In the genomic region with DNA sequence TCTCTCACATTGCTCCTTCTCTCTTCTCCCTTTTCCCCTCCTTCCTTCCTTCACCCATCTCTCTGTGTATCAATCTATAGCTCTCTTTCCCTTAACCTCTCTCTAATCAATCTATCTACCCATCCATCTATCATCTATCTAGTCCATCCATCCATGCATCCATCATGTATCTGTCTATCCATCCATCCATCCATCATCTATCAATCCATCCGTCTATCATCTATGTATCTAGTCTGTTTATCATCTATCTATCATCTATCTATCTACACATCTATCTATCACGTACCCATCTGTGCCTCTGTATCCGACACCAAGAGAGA, we compare ENCODE assay signal across 21 cellular contexts.
A peak's percentile ranks its signal among the peaks of the same experiment; 100 is the strongest.
DNase-seq lines count a peak whose midpoint lies in the region; ATAC-seq and TF ChIP-seq lines count a peak whose summit lies in the region.
"Had no signal": no experiment of that assay in that cellular context is flagged by ENCODE, and none has a peak within 500 bp of the region (broad histone marks: within the 10 kb centered on the region; RNA-seq: fewer than 3 reads in every experiment).

No MANE protein-coding gene starts in this region.

- no peak for DNase-seq in nephron progenitor cell
- DNase-seq in activated CD4-positive, alpha-beta T cell treated with anti-CD3 and anti-CD28 coated beads, Interleukin-2, amount 50 U/mL, for 1 hour, result no peak
- DNase-seq in mesendoderm, result no peak
- DNase-seq: AML-193; CD4-positive, alpha-beta T cell; CD8-positive, alpha-beta T cell; DMS 273 treated with DMSO at 0.1 percent for 48 hours; DMS153; DMS53; DMS79; DND-41; EL; GDM1 had no signal

- peaks cover 11% of the 10 kb centered on the region for H3K9me3 Mint-ChIP-seq in nephron progenitor cell

- H4K20me1 ChIP-seq in BLaER1, result no peaks in the 10 kb centered on the region

- H3K23ac ChIP-seq in mesendoderm (ENCODE audit: low read length), result no peak overlapping the region

- H3K4me1 ChIP-seq in BLaER1 (peaks cover 22% of the 10 kb centered on the region), HEK293 (ENCODE audit: control insufficient read depth, insufficient read depth, low read length) (no peaks in the 10 kb centered on the region), mesendoderm (ENCODE audit: control insufficient read depth, low read depth, low read length) (peaks cover 4% of the 10 kb centered on the region)

- no peaks in the 10 kb centered on the region for H3K79me2 ChIP-seq in mesendoderm (ENCODE audit: control insufficient read depth, insufficient read depth, low read length)

- H3K79me1 ChIP-seq in mesendoderm (ENCODE audit: low read length), result no peaks in the 10 kb centered on the region

- no peak overlapping the region for H2BK120ac ChIP-seq in mesendoderm (ENCODE audit: low read depth, low read length)

- H3K27me3 ChIP-seq in BLaER1, result no peaks in the 10 kb centered on the region
- H3K27me3 ChIP-seq in mesendoderm (ENCODE audit: insufficient read depth, low read length, poor library complexity), result no peaks in the 10 kb centered on the region

- H3K4me1 Mint-ChIP-seq in nephron progenitor cell, result peaks cover 11% of the 10 kb centered on the region

- no peak overlapping the region for H2BK5ac ChIP-seq in mesendoderm (ENCODE audit: low read length)

- TF ChIP-seq CTCF in HEK293 (tag by site-specific recombination; IDR thresholded peaks at IDR 0.05) (no peak), nephron progenitor cell (IDR thresholded peaks at IDR 0.05) (no peak)

- H3K18ac ChIP-seq in mesendoderm (ENCODE audit: low read length), result no peak overlapping the region

- 100% methylated on average over 2 of the region's 3 CpGs for WGBS in mesendoderm (ENCODE audit: extremely low coverage, insufficient coverage, low lambda C conversion rate)

- no peak overlapping the region for H3K4ac ChIP-seq in mesendoderm (ENCODE audit: low read depth, low read length)

- no peak overlapping the region for H2BK15ac ChIP-seq in mesendoderm (replicated peaks; ENCODE audit: low read depth)

- peaks cover 3% of the 10 kb centered on the region for H3K27me3 Mint-ChIP-seq in nephron progenitor cell (ENCODE audit: low read depth, poor library complexity)
- H3K27me3 Mint-ChIP-seq: B cell; CD4-positive, alpha-beta T cell had no signal

- CTCF ChIA-PET in HEK293 (lab: Yijun Ruan, JAX), result no interaction called here

- peak overlapping the region; percentile 0 for H3K27ac Mint-ChIP-seq in nephron progenitor cell
- H3K27ac Mint-ChIP-seq: B cell; CD4-positive, alpha-beta T cell; CD8-positive, alpha-beta T cell had no signal

- no peak overlapping the region for H2AK5ac ChIP-seq in mesendoderm (ENCODE audit: low read length)

- no peak overlapping the region for H3K56ac ChIP-seq in mesendoderm (ENCODE audit: low read length)

- no peak for ATAC-seq in HG02588 (IDR thresholded peaks at IDR 0.05; ENCODE audit: unreplicated experiment)
- ATAC-seq: CD8-positive, alpha-beta T cell had no signal

- H3K9ac ChIP-seq in BLaER1, result no peak overlapping the region
- no peak overlapping the region for H3K9ac ChIP-seq in mesendoderm (ENCODE audit: low read length)

- peaks cover 2% of the 10 kb centered on the region for H3K36me3 Mint-ChIP-seq in nephron progenitor cell (ENCODE audit: low read depth)

- no peak overlapping the region for H4K8ac ChIP-seq in mesendoderm (ENCODE audit: low read depth, low read length)

- H3K9me3 ChIP-seq in BLaER1 (peaks cover 46% of the 10 kb centered on the region), HEK293 (ENCODE audit: control insufficient read depth, insufficient read depth, low read depth, low read length) (no peaks in the 10 kb centered on the region)
- H3K9me3 ChIP-seq: A549 had no signal

- POLR2A ChIA-PET in HEK293 (lab: Yijun Ruan, JAX), result no interaction called here

- peaks cover 6% of the 10 kb centered on the region; the same call in 1 of the 2 replicates for H3K36me3 ChIP-seq in BLaER1
- no peaks in the 10 kb centered on the region for H3K36me3 ChIP-seq in HEK293 (ENCODE audit: control insufficient read depth in 2 of 2, insufficient read depth in 1 of 2, low read length in 2 of 2)
- no peaks in the 10 kb centered on the region for H3K36me3 ChIP-seq in mesendoderm (ENCODE audit: control insufficient read depth, insufficient read depth, low read length)

- H3K4me3 ChIP-seq in BLaER1 (no peak overlapping the region), HEK293 (ENCODE audit: low read depth, low read length) (no peak overlapping the region), mesendoderm (ENCODE audit: low read length) (no peak overlapping the region)
- H3K4me3 ChIP-seq: A549, GM12878 had no signal

- no peak overlapping the region for H3K27ac ChIP-seq in BLaER1
- no peak overlapping the region for H3K27ac ChIP-seq in HEK293 (ENCODE audit: extremely low read depth, low read depth, low read length)
- H3K27ac ChIP-seq in mesendoderm (ENCODE audit: low read depth, low read length), result no peak overlapping the region
- H3K27ac ChIP-seq: 22Rv1, A549, C4-2B had no signal

- no peak overlapping the region for H4K5ac ChIP-seq in mesendoderm (ENCODE audit: low read length)

- no peak overlapping the region for H3K4me3 Mint-ChIP-seq in nephron progenitor cell
- H3K4me3 Mint-ChIP-seq: B cell; CD4-positive, alpha-beta T cell; CD8-positive, alpha-beta T cell had no signal

- H3K4me2 ChIP-seq in BLaER1 (peak overlapping the region; percentile 68), mesendoderm (ENCODE audit: low read length) (no peak overlapping the region)
- H3K4me2 ChIP-seq: A549 had no signal

TF ChIP-seq in HEK293, 187 proteins besides CTCF, POLR2A, EP300 and RAD21:
- TF ChIP-seq ZNF426 (tag by site-specific recombination; IDR thresholded peaks at IDR 0.05) (no peak), ZBTB17 (tag by site-specific recombination; IDR thresholded peaks at IDR 0.05) (peak; percentile 94), ZNF366 (tag by site-specific recombination; conservative IDR thresholded peaks at IDR 0.05) (peak; percentile 29; the same call in 1 of the 2 replicates)
TF ChIP-seq in HEK293: peak in this region for 2.
